In genomic region chr22:42101186-42101585, GRCh38 we compare ENCODE assay signal across 29 cellular contexts. TPM values are rescaled to one million over a fixed set of nuclear protein-coding genes. Genes with fewer than 3 reads are reported as not detected.
DNase-seq lines count a peak whose midpoint lies in the region; ATAC-seq, FAIRE-seq and TF ChIP-seq lines count a peak whose summit lies in the region.
"Had no signal": no experiment of that assay in that cellular context is flagged by ENCODE, and none has a peak within 500 bp of the region (broad histone marks: within the 10 kb centered on the region; RNA-seq: fewer than 3 reads in every experiment).

No MANE protein-coding gene starts in this region.

- TF ChIP-seq RAD21 in K562 (CRISPR knock-in tag; conservative IDR thresholded peaks at IDR 0.05 in 1 of 2, IDR thresholded peaks at IDR 0.05 in 1 of 2) = no peak

- H3K27ac ChIP-seq in HEK293 (ENCODE audit: extremely low read depth, low read depth, low read length) (no peak overlapping the region), K562 (ENCODE audit: extremely low read depth, low read depth, low read length) (no peak overlapping the region), ascending aorta (no peak overlapping the region)
- H3K27ac ChIP-seq: 22Rv1, BLaER1 had no signal

- no peak overlapping the region for H2AFZ ChIP-seq in K562 (ENCODE audit: low read depth, low read length)

- peaks cover 2% of the 10 kb centered on the region for H3K27me3 Mint-ChIP-seq in endothelial cell (ENCODE audit: unreplicated experiment)
- no peaks in the 10 kb centered on the region for H3K27me3 Mint-ChIP-seq in activated T-cell treated with anti-CD3 and anti-CD28 coated beads, Interleukin-2, amount 50 U/mL, for 4 hours (ENCODE audit: low read depth)
- H3K27me3 Mint-ChIP-seq: CD4-positive, alpha-beta memory T cell; CD4-positive, CD25-positive, alpha-beta regulatory T cell; CD8-positive, alpha-beta memory T cell had no signal

- H3K9me3 Mint-ChIP-seq in endothelial cell (ENCODE audit: unreplicated experiment) = peaks cover 8% of the 10 kb centered on the region
- H3K9me3 Mint-ChIP-seq in activated T-cell treated with anti-CD3 and anti-CD28 coated beads, Interleukin-2, amount 50 U/mL, for 4 hours = peaks cover 23% of the 10 kb centered on the region

- DNase-seq in K562 (ENCODE audit: extremely low read depth in 1 of 4, low spot score in 3 of 4) (no peak), endothelial cell (ENCODE audit: low spot score) (no peak), fibroblast of pulmonary artery (ENCODE audit: low read depth) (peak; percentile 7), ascending aorta (ENCODE audit: low spot score in 2 of 2) (no peak), GM20000 (ENCODE audit: low spot score) (no peak)
- no peak for DNase-seq in activated T-cell treated with anti-CD3 and anti-CD28 coated beads, Interleukin-2, amount 50 U/mL, for 4 hours
- DNase-seq: ACHN; BE2C; C1 segment of cervical spinal cord; CD4-positive, alpha-beta memory T cell; CD4-positive, CD25-positive, alpha-beta regulatory T cell; CD8-positive, alpha-beta memory T cell; COR-L47; DMS 273 treated with DMSO at 0.1 percent for 48 hours; DMS153; DMS53; DMS79; DND-41; EL; GDM1 had no signal

- BruUV-seq in K562 (replicated peaks; lab: Mats Ljungman, UMichigan) = no TSS peak

- TF ChIP-seq POLR2A in K562 (conservative IDR thresholded peaks at IDR 0.05) = no peak

- no peak for TF ChIP-seq EP300 in K562 (IDR thresholded peaks at IDR 0.05; ENCODE audit: low read length)

- peak overlapping the region; percentile 63 for H3K4me3 Mint-ChIP-seq in endothelial cell (ENCODE audit: unreplicated experiment)
- H3K4me3 Mint-ChIP-seq in activated T-cell treated with anti-CD3 and anti-CD28 coated beads, Interleukin-2, amount 50 U/mL, for 4 hours = no peak overlapping the region
- H3K4me3 Mint-ChIP-seq: CD14-positive monocyte; CD4-positive, alpha-beta memory T cell; CD4-positive, CD25-positive, alpha-beta regulatory T cell; CD8-positive, alpha-beta memory T cell had no signal

- FAIRE-seq in K562 (lab: Jason Lieb, UNC) = no peak
- FAIRE-seq: A204.1, GM12878, GM12892, GM18507 had no signal

- ATAC-seq in K562 = no peak
- no peak for ATAC-seq in activated T-cell treated with anti-CD3 and anti-CD28 coated beads, Interleukin-2, amount 50 U/mL, for 4 hours
- ATAC-seq: GM12878 had no signal

- POLR2A ChIA-PET in HEK293 (lab: Yijun Ruan, JAX) = no interaction called here
- POLR2A ChIA-PET in K562 (lab: Yijun Ruan, JAX) = no interaction called here

- no peaks in the 10 kb centered on the region for H4K20me1 ChIP-seq in K562 (replicated peaks; ENCODE audit: control insufficient read depth, insufficient read depth, low read length)
- H4K20me1 ChIP-seq: BLaER1 had no signal

- intact Hi-C loops in K562 (cut with micrococcal nuclease) (no loop called here), ascending aorta (cut with DNase I) (no loop called here)

- no peak overlapping the region for H3K9ac ChIP-seq in K562 (ENCODE audit: insufficient read depth in 1 of 2, low read depth in 2 of 2, low read length in 2 of 2)
- H3K9ac ChIP-seq: BLaER1 had no signal

- no peak for TF ChIP-seq CTCF in HEK293 (tag by site-specific recombination; IDR thresholded peaks at IDR 0.05)
- TF ChIP-seq CTCF in K562 (IDR thresholded peaks at IDR 0.05 in 2 of 3, conservative IDR thresholded peaks at IDR 0.05 in 1 of 3; ENCODE audit: insufficient read depth in 2 of 3, low read depth in 1 of 3, low read length in 3 of 3) = no peak
- TF ChIP-seq CTCF in endothelial cell (IDR thresholded peaks at IDR 0.05; ENCODE audit: unreplicated experiment) = no peak
- TF ChIP-seq CTCF in fibroblast of pulmonary artery (IDR thresholded peaks at IDR 0.05; ENCODE audit: low read length, missing control alignments) = no peak
- TF ChIP-seq CTCF in ascending aorta (IDR thresholded peaks at IDR 0.05) = no peak
- TF ChIP-seq CTCF in GM20000 (IDR thresholded peaks at IDR 0.05; ENCODE audit: extremely low read depth, missing control alignments) = no peak

- H3K36me3 Mint-ChIP-seq in endothelial cell (ENCODE audit: low read depth, unreplicated experiment) = peaks cover 20% of the 10 kb centered on the region
- peaks cover 12% of the 10 kb centered on the region for H3K36me3 Mint-ChIP-seq in activated T-cell treated with anti-CD3 and anti-CD28 coated beads, Interleukin-2, amount 50 U/mL, for 4 hours (ENCODE audit: insufficient read depth)

- H3K4me3 ChIP-seq in HEK293 (ENCODE audit: low read depth, low read length) (no peak overlapping the region), K562 (no peak overlapping the region), fibroblast of pulmonary artery (replicated peaks; ENCODE audit: low read depth, low read length) (no peak overlapping the region), ascending aorta (no peak overlapping the region)
- H3K4me3 ChIP-seq: BLaER1, GM12878 had no signal

- no peaks in the 10 kb centered on the region for H3K79me2 ChIP-seq in K562 (ENCODE audit: control insufficient read depth, insufficient read depth, low read length)

- H3K27ac Mint-ChIP-seq in endothelial cell (ENCODE audit: unreplicated experiment) = no peak overlapping the region
- H3K27ac Mint-ChIP-seq: CD14-positive monocyte; CD4-positive, alpha-beta memory T cell; CD4-positive, CD25-positive, alpha-beta regulatory T cell had no signal

- in situ Hi-C loops in K562 (cut with MboI) = no loop called here

- WGBS in K562 (ENCODE audit: insufficient coverage, low coverage, missing lambda C conversion rate) = 65% methylated on average over 3 of the region's 3 CpGs

- H3K4me1 Mint-ChIP-seq in endothelial cell (ENCODE audit: unreplicated experiment) = no peaks in the 10 kb centered on the region
- H3K4me1 Mint-ChIP-seq in activated T-cell treated with anti-CD3 and anti-CD28 coated beads, Interleukin-2, amount 50 U/mL, for 4 hours (ENCODE audit: low read depth) = no peaks in the 10 kb centered on the region
- H3K4me1 Mint-ChIP-seq: CD14-positive monocyte; CD4-positive, alpha-beta memory T cell; CD8-positive, alpha-beta memory T cell had no signal

- CTCF ChIA-PET in HEK293 (lab: Yijun Ruan, JAX) = interaction anchor here (1.0 to 2.9 kb wide), 4 partner anchors 8 to 144 kb away, joined by 3 to 14 read pairs (median 7); no protein-coding TSS in a partner anchor
- CTCF ChIA-PET in K562 (lab: Yijun Ruan, JAX; ENCODE audit: low intra/inter-chr PET ratio) = interaction anchor here (0.6 kb wide), 1 partner anchor 354 kb away, joined by 3 read pairs; no protein-coding TSS in a partner anchor

- no peaks in the 10 kb centered on the region for H3K9me1 ChIP-seq in K562 (ENCODE audit: control insufficient read depth, insufficient read depth, low read length)

- no peaks in the 10 kb centered on the region for H3K9me3 ChIP-seq in HEK293 (ENCODE audit: control insufficient read depth, insufficient read depth, low read depth, low read length)
- H3K9me3 ChIP-seq in K562 (replicated peaks; ENCODE audit: control insufficient read depth, insufficient read depth, low read depth, low read length) = peaks cover 2% of the 10 kb centered on the region
- H3K9me3 ChIP-seq in ascending aorta = peaks cover 31 to 43% of the 10 kb centered on the region in 2 donors
- H3K9me3 ChIP-seq: BE2C had no signal

- H3K27me3 ChIP-seq in K562 (ENCODE audit: control insufficient read depth in 2 of 2, insufficient read depth in 2 of 2, low read length in 2 of 2) (no peaks in the 10 kb centered on the region), ascending aorta (no peaks in the 10 kb centered on the region)
- H3K27me3 ChIP-seq: BE2C, BLaER1 had no signal

- no peaks in the 10 kb centered on the region for H3K4me1 ChIP-seq in HEK293 (ENCODE audit: control insufficient read depth, insufficient read depth, low read length)
- no peaks in the 10 kb centered on the region for H3K4me1 ChIP-seq in K562 (replicated peaks in 1 of 2; ENCODE audit: control insufficient read depth in 2 of 2, insufficient read depth in 2 of 2, low read length in 2 of 2)
- H3K4me1 ChIP-seq in ascending aorta = no peaks in the 10 kb centered on the region
- H3K4me1 ChIP-seq: BE2C, BLaER1 had no signal

- no peak overlapping the region for H3K4me2 ChIP-seq in K562 (ENCODE audit: insufficient read depth, low read length)
- H3K4me2 ChIP-seq: BLaER1 had no signal

- H3K36me3 ChIP-seq in HEK293 (ENCODE audit: control insufficient read depth in 2 of 2, insufficient read depth in 1 of 2, low read length in 2 of 2) = no peaks in the 10 kb centered on the region; a peak in 1 of 3 replicates
- H3K36me3 ChIP-seq in K562 (ENCODE audit: control insufficient read depth, insufficient read depth, low read length) = no peaks in the 10 kb centered on the region
- peaks cover 0 to 5% of the 10 kb centered on the region in 2 donors for H3K36me3 ChIP-seq in ascending aorta
- H3K36me3 ChIP-seq: BE2C had no signal

RNA-seq across cellular contexts. Expression of gene NDUFA6, which starts 10.6 kb away (rescaled TPM):
- total RNA-seq in K562 (2011; cell fraction: chromatin; rRNA removed; ENCODE audit: low replicate concordance) = 23.1 and 44.0 TPM in 2 replicates
- total RNA-seq in K562 (2011; cell fraction: nucleolus; rRNA removed) = 19.3 and 23.5 TPM in 2 replicates
- total RNA-seq in K562 (2011; cell fraction: nucleoplasm; rRNA removed) = 31.0 and 37.9 TPM in 2 replicates
- total RNA-seq in K562 (2014; rRNA removed) (103 and 110 TPM in 2 replicates), K562 (2014; rRNA removed; fragmentation: Illumina TruSeq; extraction: Trizol) (113 and 132 TPM in 2 replicates), K562 (2015; rRNA removed; fragmentation: Illumina TruSeq; extraction: Trizol) (117 and 129 TPM in 2 replicates), K562 (2021) (90.0 and 103 TPM in 2 replicates), endothelial cell (ENCODE audit: unreplicated experiment) (54.9 TPM), ascending aorta (23.9 TPM)
- polyA plus RNA-seq in K562 (2011; rRNA removed) (103 and 128 TPM in 2 replicates), K562 (2014; fragmentation: Illumina TruSeq; extraction: Trizol) (106 and 110 TPM in 2 replicates), K562 (2014; fragmentation: Nextera tagmentation; extraction: Ambion mirVana) (100 to 1,000 TPM; 465 to 474 TPM), K562 (2014; rRNA removed) (141 and 148 TPM in 2 replicates)
- 50.0 and 67.5 TPM in 2 replicates for polyA plus RNA-seq in K562 (2011; cell fraction: cytosol; rRNA removed)
- polyA plus RNA-seq in K562 (2011; cell fraction: nucleus; rRNA removed) = 32.0 and 41.2 TPM in 2 replicates
- polyA plus RNA-seq in K562 (2012) = 67.9 and 173 TPM in 2 replicates
- 34.4 and 34.7 TPM in 2 replicates for polyA minus RNA-seq in K562 (2011; rRNA and poly(A)+ RNA removed)
- 19.7 and 22.5 TPM in 2 replicates for polyA minus RNA-seq in K562 (2011; cell fraction: cytosol; rRNA and poly(A)+ RNA removed)
- 6.5 and 11.0 TPM in 2 replicates for polyA minus RNA-seq in K562 (2011; cell fraction: nucleus; rRNA and poly(A)+ RNA removed)
- 100 to 1,000 TPM in 2 of 3 donors, 10 to 100 TPM in 1; 96.3 to 129 (median 116) TPM for total RNA-seq in activated T-cell treated with anti-CD3 and anti-CD28 coated beads, Interleukin-2, amount 50 U/mL, for 4 hours

RNA-seq across cellular contexts. Expression of gene SMDT1, which starts 21.7 kb away (rescaled TPM):
- 16.6 and 21.1 TPM in 2 replicates for total RNA-seq in K562 (2011; cell fraction: chromatin; rRNA removed; ENCODE audit: low replicate concordance)
- 15.8 and 17.3 TPM in 2 replicates for total RNA-seq in K562 (2011; cell fraction: nucleolus; rRNA removed)
- total RNA-seq in K562 (2011; cell fraction: nucleoplasm; rRNA removed) = 22.7 and 26.6 TPM in 2 replicates
- total RNA-seq in K562 (2014; rRNA removed) = 7.9 and 19.3 TPM in 2 replicates
- total RNA-seq in K562 (2014; rRNA removed; fragmentation: Illumina TruSeq; extraction: Trizol) = 14.0 and 14.3 TPM in 2 replicates
- 9.8 and 12.9 TPM in 2 replicates for total RNA-seq in K562 (2015; rRNA removed; fragmentation: Illumina TruSeq; extraction: Trizol)
- 65.2 and 68.7 TPM in 2 replicates for total RNA-seq in K562 (2021)
- polyA plus RNA-seq in K562 (2011; rRNA removed) = 23.2 and 28.7 TPM in 2 replicates
- polyA plus RNA-seq in K562 (2011; cell fraction: cytosol; rRNA removed) = 36.3 and 38.6 TPM in 2 replicates
- polyA plus RNA-seq in K562 (2011; cell fraction: nucleus; rRNA removed) = 17.5 and 21.9 TPM in 2 replicates
- polyA plus RNA-seq in K562 (2012) = 94.3 and 108 TPM in 2 replicates
- polyA plus RNA-seq in K562 (2014; fragmentation: Illumina TruSeq; extraction: Trizol) = 13.5 and 26.6 TPM in 2 replicates
- 10 to 100 TPM; 11.7 to 20.3 TPM for polyA plus RNA-seq in K562 (2014; fragmentation: Nextera tagmentation; extraction: Ambion mirVana)
- 33.6 and 38.0 TPM in 2 replicates for polyA plus RNA-seq in K562 (2014; rRNA removed)
- polyA minus RNA-seq in K562 (2011; rRNA and poly(A)+ RNA removed) = 8.0 and 10.4 TPM in 2 replicates
- polyA minus RNA-seq in K562 (2011; cell fraction: cytosol; rRNA and poly(A)+ RNA removed) = 3.3 and 9.8 TPM in 2 replicates
- 4.3 and 8.6 TPM in 2 replicates for polyA minus RNA-seq in K562 (2011; cell fraction: nucleus; rRNA and poly(A)+ RNA removed)
- 61.1 TPM for total RNA-seq in endothelial cell (ENCODE audit: unreplicated experiment)
- total RNA-seq in ascending aorta = 1.3 TPM
- total RNA-seq in activated T-cell treated with anti-CD3 and anti-CD28 coated beads, Interleukin-2, amount 50 U/mL, for 4 hours = 10 to 100 TPM; 84.0 to 88.2 (median 86.6) TPM

RNA-seq across cellular contexts. Expression of gene PHETA2, which starts 27.1 kb away (rescaled TPM):
- 0.18 and 0.69 TPM in 2 replicates for total RNA-seq in K562 (2011; cell fraction: chromatin; rRNA removed; ENCODE audit: low replicate concordance)
- total RNA-seq in K562 (2011; cell fraction: nucleolus; rRNA removed) = 0.26 TPM in 1 of 2 replicates, not detected in the other
- 0.15 TPM in 1 of 2 replicates, not detected in the other for total RNA-seq in K562 (2011; cell fraction: nucleoplasm; rRNA removed)
- total RNA-seq in K562 (2014; rRNA removed) = not detected in 2 replicates
- 0.06 TPM in 1 of 2 replicates, not detected in the other for total RNA-seq in K562 (2014; rRNA removed; fragmentation: Illumina TruSeq; extraction: Trizol)
- total RNA-seq in K562 (2015; rRNA removed; fragmentation: Illumina TruSeq; extraction: Trizol) = 0.07 and 0.08 TPM in 2 replicates
- total RNA-seq in K562 (2021) = 0.18 and 0.22 TPM in 2 replicates
- 0.08 and 0.14 TPM in 2 replicates for polyA plus RNA-seq in K562 (2011; rRNA removed)
- polyA plus RNA-seq in K562 (2011; cell fraction: cytosol; rRNA removed) = 0.03 and 0.18 TPM in 2 replicates
- 0.24 and 0.38 TPM in 2 replicates for polyA plus RNA-seq in K562 (2011; cell fraction: nucleus; rRNA removed)
- polyA plus RNA-seq in K562 (2012) = 0.08 and 0.15 TPM in 2 replicates
- 0.08 TPM in 1 of 2 replicates, not detected in the other for polyA plus RNA-seq in K562 (2014; fragmentation: Illumina TruSeq; extraction: Trizol)
- not detected for polyA plus RNA-seq in K562 (2014; fragmentation: Nextera tagmentation; extraction: Ambion mirVana)
- 0.07 and 0.31 TPM in 2 replicates for polyA plus RNA-seq in K562 (2014; rRNA removed)
- polyA minus RNA-seq in K562 (2011; rRNA and poly(A)+ RNA removed) = 0.11 TPM in 1 of 2 replicates, not detected in the other
- polyA minus RNA-seq in K562 (2011; cell fraction: cytosol; rRNA and poly(A)+ RNA removed) = not detected in 2 replicates
- polyA minus RNA-seq in K562 (2011; cell fraction: nucleus; rRNA and poly(A)+ RNA removed) = 0.13 and 0.22 TPM in 2 replicates
- total RNA-seq in endothelial cell (ENCODE audit: unreplicated experiment) = 3.5 TPM
- 41.5 TPM for total RNA-seq in ascending aorta
- total RNA-seq in activated T-cell treated with anti-CD3 and anti-CD28 coated beads, Interleukin-2, amount 50 U/mL, for 4 hours = 1 to 10 TPM; 2.0 to 2.3 (median 2.1) TPM
- total RNA-seq: G401 had no signal

RNA-seq across cellular contexts. Expression of gene CYP2D6, which starts 29.4 kb away (rescaled TPM):
- total RNA-seq in K562 (2011; cell fraction: chromatin; rRNA removed; ENCODE audit: low replicate concordance) = 1.4 and 1.6 TPM in 2 replicates
- total RNA-seq in K562 (2011; cell fraction: nucleolus; rRNA removed) = 0.50 and 0.66 TPM in 2 replicates
- total RNA-seq in K562 (2011; cell fraction: nucleoplasm; rRNA removed) = 1.4 TPM in 2 replicates
- not detected in 2 replicates for total RNA-seq in K562 (2014; rRNA removed)
- total RNA-seq in K562 (2014; rRNA removed; fragmentation: Illumina TruSeq; extraction: Trizol) = 0.04 and 0.06 TPM in 2 replicates
- total RNA-seq in K562 (2015; rRNA removed; fragmentation: Illumina TruSeq; extraction: Trizol) = 0.11 TPM in 1 of 2 replicates, not detected in the other
- total RNA-seq in K562 (2021) = 0.18 and 0.20 TPM in 2 replicates
- 0.07 and 0.24 TPM in 2 replicates for polyA plus RNA-seq in K562 (2011; rRNA removed)
- 0.04 TPM in 2 replicates for polyA plus RNA-seq in K562 (2011; cell fraction: cytosol; rRNA removed)
- polyA plus RNA-seq in K562 (2011; cell fraction: nucleus; rRNA removed) = 1.2 and 1.8 TPM in 2 replicates
- polyA plus RNA-seq in K562 (2012) = 0.30 and 0.71 TPM in 2 replicates
- 0.10 TPM in 2 replicates for polyA plus RNA-seq in K562 (2014; fragmentation: Illumina TruSeq; extraction: Trizol)
- not detected for polyA plus RNA-seq in K562 (2014; fragmentation: Nextera tagmentation; extraction: Ambion mirVana)
- polyA plus RNA-seq in K562 (2014; rRNA removed) = 0.67 TPM in 1 of 2 replicates, not detected in the other
- polyA minus RNA-seq in K562 (2011; rRNA and poly(A)+ RNA removed) = 0.09 and 0.35 TPM in 2 replicates
- polyA minus RNA-seq in K562 (2011; cell fraction: cytosol; rRNA and poly(A)+ RNA removed) = not detected in 2 replicates
- polyA minus RNA-seq in K562 (2011; cell fraction: nucleus; rRNA and poly(A)+ RNA removed) = 0.22 TPM in 1 of 2 replicates, not detected in the other
- 3.2 TPM for total RNA-seq in endothelial cell (ENCODE audit: unreplicated experiment)
- total RNA-seq in ascending aorta = 0.53 TPM
- 1 to 10 TPM; 1.1 to 2.3 (median 1.9) TPM for total RNA-seq in activated T-cell treated with anti-CD3 and anti-CD28 coated beads, Interleukin-2, amount 50 U/mL, for 4 hours
- polyA plus RNA-seq: CD14-positive monocyte had no signal

RNA-seq across cellular contexts. Expression of gene NAGA, which starts 30.6 kb away (rescaled TPM):
- 16.6 and 38.0 TPM in 2 replicates for total RNA-seq in K562 (2011; cell fraction: chromatin; rRNA removed; ENCODE audit: low replicate concordance)
- 44.2 and 46.5 TPM in 2 replicates for total RNA-seq in K562 (2011; cell fraction: nucleolus; rRNA removed)
- 39.2 and 40.2 TPM in 2 replicates for total RNA-seq in K562 (2011; cell fraction: nucleoplasm; rRNA removed)
- 19.5 and 20.6 TPM in 2 replicates for total RNA-seq in K562 (2014; rRNA removed)
- 9.9 and 11.5 TPM in 2 replicates for total RNA-seq in K562 (2014; rRNA removed; fragmentation: Illumina TruSeq; extraction: Trizol)
- 15.9 and 16.1 TPM in 2 replicates for total RNA-seq in K562 (2015; rRNA removed; fragmentation: Illumina TruSeq; extraction: Trizol)
- total RNA-seq in K562 (2021) = 20.0 and 20.4 TPM in 2 replicates
- 18.1 and 19.7 TPM in 2 replicates for polyA plus RNA-seq in K562 (2011; rRNA removed)
- polyA plus RNA-seq in K562 (2011; cell fraction: cytosol; rRNA removed) = 21.2 and 43.7 TPM in 2 replicates
- polyA plus RNA-seq in K562 (2011; cell fraction: nucleus; rRNA removed) = 13.4 and 19.5 TPM in 2 replicates
- 21.5 and 34.7 TPM in 2 replicates for polyA plus RNA-seq in K562 (2012)
- polyA plus RNA-seq in K562 (2014; fragmentation: Illumina TruSeq; extraction: Trizol) = 20.6 and 22.1 TPM in 2 replicates
- polyA plus RNA-seq in K562 (2014; fragmentation: Nextera tagmentation; extraction: Ambion mirVana) = 1 to 10 TPM; 6.5 to 7.0 TPM
- polyA plus RNA-seq in K562 (2014; rRNA removed) = 17.4 and 18.7 TPM in 2 replicates
- polyA minus RNA-seq in K562 (2011; rRNA and poly(A)+ RNA removed) = 12.0 and 18.6 TPM in 2 replicates
- 12.7 and 15.5 TPM in 2 replicates for polyA minus RNA-seq in K562 (2011; cell fraction: cytosol; rRNA and poly(A)+ RNA removed)
- polyA minus RNA-seq in K562 (2011; cell fraction: nucleus; rRNA and poly(A)+ RNA removed) = 9.1 and 9.3 TPM in 2 replicates
- 26.0 TPM for total RNA-seq in endothelial cell (ENCODE audit: unreplicated experiment)
- 52.3 TPM for total RNA-seq in ascending aorta
- total RNA-seq in activated T-cell treated with anti-CD3 and anti-CD28 coated beads, Interleukin-2, amount 50 U/mL, for 4 hours = 10 to 100 TPM; 14.2 to 16.4 (median 14.2) TPM

Comparison
In these comparisons a context has a peak if more than half of its experiments do, and no peak if none do; other contexts are left out.
1. Of the 44 proteins assayed by ChIP-seq in both K562 and HEK293: peak only in K562: ZNF324; only in HEK293: SETDB1; in both: none; in neither: 42.